10 cellular contexts compared by ENCODE assay signal in the genomic region with DNA sequence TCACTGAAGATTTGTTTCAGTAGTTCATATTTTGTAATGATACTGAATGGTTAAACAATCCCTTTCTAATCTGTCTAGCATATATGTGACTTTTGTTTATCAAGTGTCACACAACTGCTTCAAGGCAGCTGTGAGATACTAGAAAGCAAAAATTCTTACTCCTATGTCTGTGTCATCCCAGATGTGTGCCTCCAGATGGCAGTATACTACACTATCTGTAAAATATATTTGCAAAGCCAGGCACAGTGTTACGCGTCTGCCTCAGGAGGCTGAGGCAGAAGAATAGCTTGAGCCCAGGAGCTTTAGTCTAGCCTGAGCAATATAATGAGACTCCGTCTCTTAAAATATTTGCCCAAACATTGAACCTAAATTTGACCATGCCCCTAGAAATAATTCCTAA. TPM values are rescaled to one million over a fixed set of nuclear protein-coding genes. Genes with fewer than 3 reads are reported as not detected.
A peak's percentile ranks its signal among the peaks of the same experiment; 100 is the strongest.
DNase-seq lines count a peak whose midpoint lies in the region; ATAC-seq, FAIRE-seq and TF ChIP-seq lines count a peak whose summit lies in the region.
"Had no signal": no experiment of that assay in that cellular context is flagged by ENCODE, and none has a peak within 500 bp of the region (broad histone marks: within the 10 kb centered on the region; RNA-seq: fewer than 3 reads in every experiment).

No MANE protein-coding gene starts in this region.

- H3K9me2 ChIP-seq in OCI-LY1 (ENCODE audit: low read depth, low read length), result no peaks in the 10 kb centered on the region

- no peak for FAIRE-seq in GM12878 (lab: Jason Lieb, UNC)
- FAIRE-seq in kidney (lab: Jason Lieb, UNC), result peak; percentile 91
- FAIRE-seq: G401.6 had no signal

- TF ChIP-seq POLR2A in GM12878 (IDR thresholded peaks at IDR 0.05; ENCODE audit: low read depth, low read length) (no peak), upper lobe of left lung (IDR thresholded peaks at IDR 0.05) (no peak)

- POLR2A ChIA-PET in GM12878 (lab: Charles Lee), result no interaction called here

- CTCF ChIA-PET in GM12878 (lab: Yijun Ruan, JAX), result interaction anchor here (1.0 to 6.3 kb wide), 7 partner anchors 8 to 128 kb away, joined by 3 to 30 read pairs (median 5); no protein-coding TSS in a partner anchor

- H2AFZ ChIP-seq in H9 (ENCODE audit: low read length) (no peak overlapping the region), OCI-LY1 (ENCODE audit: low read length) (no peak overlapping the region), GM12878 (ENCODE audit: control insufficient read depth, low read depth, low read length) (no peak overlapping the region)

- ATAC-seq in GM12878 (peak; percentile 74), upper lobe of left lung (ENCODE audit: low FRiP score in 2 of 2) (peak; percentile 54 to 57)

- peaks cover 2% of the 10 kb centered on the region; the same call in 1 of the 2 replicates for H3K27me3 Mint-ChIP-seq in H9 (ENCODE audit: low read depth)
- H3K27me3 Mint-ChIP-seq: activated naive CD4-positive, alpha-beta T cell treated with anti-CD3 and anti-CD28 coated beads, Interleukin-2, amount 50 U/mL, for 24 hours had no signal

- H3K27ac ChIP-seq in H9 (ENCODE audit: insufficient read length, low read depth, low read length) (no peak overlapping the region), OCI-LY1 (ENCODE audit: low read depth, low read length, poor library complexity, severe bottlenecking) (no peak overlapping the region), GM12878 (ENCODE audit: control insufficient read depth, insufficient read depth) (no peak overlapping the region), kidney (ENCODE audit: low read depth in 2 of 2, low read length in 2 of 2) (no peak overlapping the region), upper lobe of left lung (no peak overlapping the region)

- no peak overlapping the region for H2BK120ac ChIP-seq in H9 (ENCODE audit: low read depth, low read length, poor library complexity, severe bottlenecking)

- H3K4me1 ChIP-seq in H9 (ENCODE audit: insufficient read depth, low read length), result no peaks in the 10 kb centered on the region
- H3K4me1 ChIP-seq in OCI-LY1 (ENCODE audit: insufficient read depth, low read length, severe bottlenecking), result no peaks in the 10 kb centered on the region
- H3K4me1 ChIP-seq in GM12878 (ENCODE audit: control insufficient read depth, insufficient read depth, low read length), result no peaks in the 10 kb centered on the region
- H3K4me1 ChIP-seq in kidney (ENCODE audit: control insufficient read depth in 1 of 2, insufficient read depth in 1 of 2, low read depth in 1 of 2, low read length in 2 of 2), result no peaks in the 10 kb centered on the region
- peaks cover 0 to 8% (median 0%) of the 10 kb centered on the region in 4 donors for H3K4me1 ChIP-seq in upper lobe of left lung

- H3K79me2 ChIP-seq in H9 (ENCODE audit: insufficient read depth, low read length) (no peaks in the 10 kb centered on the region; the same call in 1 of the 2 replicates), OCI-LY1 (ENCODE audit: insufficient read depth, low read length) (no peaks in the 10 kb centered on the region), GM12878 (ENCODE audit: control insufficient read depth, insufficient read depth, low read length) (no peaks in the 10 kb centered on the region)

- H4K8ac ChIP-seq in H9 (replicated peaks; ENCODE audit: insufficient read length, low read depth, low read length), result no peak overlapping the region

- H4K91ac ChIP-seq in H9 (ENCODE audit: insufficient read length, low read depth, low read length), result no peak overlapping the region

- no peaks in the 10 kb centered on the region for H3K79me1 ChIP-seq in H9 (ENCODE audit: insufficient read depth, low read depth, low read length, poor library complexity, severe bottlenecking)

- WGBS in H9 (ENCODE audit: extremely low coverage, insufficient read length, low lambda C conversion rate), result no CpG with 5 or more reads among the region's 3 CpGs
- 18% methylated on average over 3 of the region's 3 CpGs for WGBS in GM12878 (ENCODE audit: insufficient coverage, insufficient replicate concordance, low lambda C conversion rate, missing lambda C conversion rate)
- WGBS in upper lobe of left lung, 2 donors, result 7 to 17% methylated on average over 3 of the region's 3 CpGs

- H3K23ac ChIP-seq in H9 (ENCODE audit: insufficient read length, low read depth, low read length), result no peak overlapping the region

- no peak overlapping the region for H3K56ac ChIP-seq in H9 (ENCODE audit: insufficient read length, low read depth, low read length)

- H3K4ac ChIP-seq in H9 (ENCODE audit: low read depth, low read length), result no peak overlapping the region

- no peak overlapping the region for H2BK5ac ChIP-seq in H9 (ENCODE audit: insufficient read length, low read length)

- RAD21 ChIA-PET in GM12878 (lab: Charles Lee; ENCODE audit: unreplicated experiment), result interaction anchor here (1.0 to 1.8 kb wide), 4 partner anchors 40 to 124 kb away, joined by 3 to 10 read pairs (median 4); no protein-coding TSS in a partner anchor

- no peaks in the 10 kb centered on the region for H3K23me2 ChIP-seq in H9 (ENCODE audit: insufficient read length, low read depth, low read length, poor library complexity, severe bottlenecking)

- H3K18ac ChIP-seq in H9 (ENCODE audit: insufficient read length, low read depth, low read length), result no peak overlapping the region

- no peak overlapping the region; a peak in 1 of 5 replicates for H3K4me3 Mint-ChIP-seq in H9
- H3K4me3 Mint-ChIP-seq: activated naive CD4-positive, alpha-beta T cell treated with anti-CD3 and anti-CD28 coated beads, Interleukin-2, amount 50 U/mL, for 24 hours had no signal

- SMC1A ChIA-PET in GM12878 (lab: Charles Lee; ENCODE audit: uncharacterized antibody, unreplicated experiment), result interaction anchor here (0.6 to 2.8 kb wide), 2 partner anchors 85 to 123 kb away, joined by 3 to 10 read pairs; no protein-coding TSS in a partner anchor

- no peaks in the 10 kb centered on the region for H3K36me3 ChIP-seq in OCI-LY1 (ENCODE audit: insufficient read depth, low read length)
- no peaks in the 10 kb centered on the region for H3K36me3 ChIP-seq in GM12878 (ENCODE audit: control insufficient read depth in 2 of 2, insufficient read depth in 2 of 2, low read length in 1 of 2)
- no peaks in the 10 kb centered on the region for H3K36me3 ChIP-seq in kidney (ENCODE audit: control insufficient read depth in 1 of 2, insufficient read depth in 2 of 2, low read length in 2 of 2)
- no peaks in the 10 kb centered on the region for H3K36me3 ChIP-seq in upper lobe of left lung

- H3K9me3 Mint-ChIP-seq in H9, result peaks cover 45 to 53% of the 10 kb centered on the region in 2 experiments
- H3K9me3 Mint-ChIP-seq: activated naive CD4-positive, alpha-beta T cell treated with anti-CD3 and anti-CD28 coated beads, Interleukin-2, amount 50 U/mL, for 24 hours had no signal

- DNase-seq in NCI-H2171 treated with DMSO at 0.1 percent for 48 hours (lab: John Stamatoyannopoulos, UW), result peak; percentile 26
- no peak for DNase-seq in NCI-H2171 (lab: John Stamatoyannopoulos, UW)
- DNase-seq in H9, result peak; percentile 30
- DNase-seq in GM12878 (ENCODE audit: low read depth, low spot score), result no peak
- DNase-seq in kidney, result no peak
- DNase-seq in upper lobe of left lung, result no peak
- DNase-seq in NCI-H2196 (lab: John Stamatoyannopoulos, UW; ENCODE audit: unreplicated experiment), result no peak

- H2AK5ac ChIP-seq in H9 (ENCODE audit: insufficient read length, low read length), result no peak overlapping the region

- H3K27me3 ChIP-seq in H9 (ENCODE audit: insufficient read depth, low read length) (no peaks in the 10 kb centered on the region), OCI-LY1 (ENCODE audit: insufficient read depth, low read length) (no peaks in the 10 kb centered on the region), GM12878 (replicated peaks in 1 of 2; ENCODE audit: control insufficient read depth in 2 of 2, insufficient read depth in 2 of 2, low read length in 1 of 2) (no peaks in the 10 kb centered on the region), upper lobe of left lung (no peaks in the 10 kb centered on the region)

- peaks cover 0 to 3% (median 2%) of the 10 kb centered on the region in 3 experiments; a peak in 3 of 7 replicates for H3K36me3 Mint-ChIP-seq in H9 (ENCODE audit: insufficient read depth in 1 of 3, low read depth in 3 of 3)
- H3K36me3 Mint-ChIP-seq: activated naive CD4-positive, alpha-beta T cell treated with anti-CD3 and anti-CD28 coated beads, Interleukin-2, amount 50 U/mL, for 24 hours had no signal

- TF ChIP-seq CTCF in H9 (conservative IDR thresholded peaks at IDR 0.05), result peak; percentile 64
- peak; percentile 43; the same call in 1 of the 2 replicates for TF ChIP-seq CTCF in OCI-LY1 (IDR thresholded peaks at IDR 0.05; ENCODE audit: low read length)
- TF ChIP-seq CTCF in GM12878 (IDR thresholded peaks at IDR 0.05 in 2 of 3, conservative IDR thresholded peaks at IDR 0.05 in 1 of 3; ENCODE audit: control insufficient read depth in 2 of 3, extremely low read depth in 1 of 3, insufficient read depth in 1 of 3, low read depth in 3 of 3, low read length in 3 of 3), result peak; percentile 32 to 50 (median 46); a peak in 4 of 6 replicates
- peak; percentile 41 for TF ChIP-seq CTCF in kidney (IDR thresholded peaks at IDR 0.05; ENCODE audit: borderline replicate concordance, extremely low read depth, insufficient read depth)
- TF ChIP-seq CTCF in upper lobe of left lung (IDR thresholded peaks at IDR 0.05), result peak in 3 of 6 experiments; percentile 31 to 40 (median 35)

- no peak for TF ChIP-seq EP300 in GM12878 (IDR thresholded peaks at IDR 0.05; ENCODE audit: borderline replicate concordance in 1 of 2, control insufficient read depth in 1 of 2, low read depth in 2 of 2, low read length in 2 of 2)
- TF ChIP-seq EP300 in upper lobe of left lung (IDR thresholded peaks at IDR 0.05), result no peak

- no peak overlapping the region for H2BK20ac ChIP-seq in H9 (ENCODE audit: low read depth, low read length, poor library complexity, severe bottlenecking)

- peaks cover 11 to 19% of the 10 kb centered on the region in 2 experiments for H3K4me1 Mint-ChIP-seq in H9

- TF ChIP-seq RAD21 in GM12878 (IDR thresholded peaks at IDR 0.05; ENCODE audit: insufficient read depth, low read depth, low read length), result peak; percentile 57

- H3K27ac Mint-ChIP-seq in H9, result no peak overlapping the region
- H3K27ac Mint-ChIP-seq: activated naive CD4-positive, alpha-beta T cell treated with anti-CD3 and anti-CD28 coated beads, Interleukin-2, amount 50 U/mL, for 24 hours had no signal

- intact Hi-C loops in GM12878 (cut with micrococcal nuclease; ENCODE audit: unreplicated experiment), result loop anchor here (5.0 kb wide), 2 partner anchors 86 to 121 kb away; no protein-coding TSS in a partner anchor
- intact Hi-C loops in kidney (cut with DNase I), result no loop called here

- H3K4me2 ChIP-seq in H9 (ENCODE audit: insufficient read depth, insufficient read length, low read length) (no peak overlapping the region), OCI-LY1 (ENCODE audit: low read length) (no peak overlapping the region), GM12878 (ENCODE audit: control insufficient read depth, insufficient read depth) (no peak overlapping the region)

- H3T11ph ChIP-seq in H9 (ENCODE audit: low read length), result no peak overlapping the region

- no peaks in the 10 kb centered on the region for H3F3A ChIP-seq in OCI-LY1 (ENCODE audit: insufficient read depth, low read length)

- H3K4me3 ChIP-seq in OCI-LY1 (ENCODE audit: low read depth, low read length, poor library complexity, severe bottlenecking), result no peak overlapping the region
- H3K4me3 ChIP-seq in GM12878, result no peak overlapping the region
- H3K4me3 ChIP-seq in kidney (ENCODE audit: low read length in 2 of 2), result no peak overlapping the region
- no peak overlapping the region for H3K4me3 ChIP-seq in upper lobe of left lung

- peaks cover 23% of the 10 kb centered on the region for H3K9me3 ChIP-seq in H9 (ENCODE audit: control insufficient read depth, low read depth, low read length)
- no peaks in the 10 kb centered on the region for H3K9me3 ChIP-seq in OCI-LY1 (ENCODE audit: low read length)
- H3K9me3 ChIP-seq in GM12878 (replicated peaks; ENCODE audit: control insufficient read depth, insufficient read depth, low read length), result no peaks in the 10 kb centered on the region; the same call in 2 of the 3 replicates
- no peaks in the 10 kb centered on the region for H3K9me3 ChIP-seq in kidney (ENCODE audit: control insufficient read depth in 1 of 2, low read length in 2 of 2)
- no peaks in the 10 kb centered on the region for H3K9me3 ChIP-seq in upper lobe of left lung

- no peak overlapping the region for H3K14ac ChIP-seq in H9 (ENCODE audit: insufficient read depth, low read length)

- no peak overlapping the region for H2BK15ac ChIP-seq in H9 (ENCODE audit: low read depth, low read length)

- no peaks in the 10 kb centered on the region for H4K20me1 ChIP-seq in H9 (ENCODE audit: control insufficient read depth, insufficient read depth, insufficient read length)
- H4K20me1 ChIP-seq in OCI-LY1 (ENCODE audit: insufficient read depth, low read length), result no peaks in the 10 kb centered on the region
- H4K20me1 ChIP-seq in GM12878 (ENCODE audit: control insufficient read depth, insufficient read depth), result no peaks in the 10 kb centered on the region

- no TSS peak for BruUV-seq in GM12878 (replicated peaks; lab: Mats Ljungman, UMichigan)

- H4K5ac ChIP-seq in H9 (ENCODE audit: insufficient read length, low read depth, low read length), result no peak overlapping the region

- H3K9ac ChIP-seq in H9 (ENCODE audit: extremely low read depth, insufficient read length, low read length), result no peak overlapping the region
- H3K9ac ChIP-seq in OCI-LY1 (ENCODE audit: low read length), result no peak overlapping the region
- no peak overlapping the region for H3K9ac ChIP-seq in GM12878 (ENCODE audit: control insufficient read depth, insufficient read depth, low read length)
- no peak overlapping the region for H3K9ac ChIP-seq in kidney (ENCODE audit: low read length in 2 of 2)

- no peak overlapping the region for H2BK12ac ChIP-seq in H9 (ENCODE audit: insufficient read length, low read depth, low read length)

- in situ Hi-C loops in GM12878 (cut with MboI), result no loop called here

RNA-seq across cellular contexts. Expression of a gene that starts 4.0 kb away (rescaled TPM):
- total RNA-seq in H9 (2021), result 11.9 and 12.2 TPM in 2 replicates
- not detected in 2 replicates for total RNA-seq in GM12878 (2013; cell fraction: nucleolus; rRNA removed)
- total RNA-seq in GM12878 (2014; rRNA removed), result not detected in 2 replicates
- total RNA-seq in GM12878 (2014; rRNA removed; fragmentation: Illumina TruSeq; extraction: Trizol), result not detected in 2 replicates
- not detected in 2 replicates for total RNA-seq in GM12878 (2021)
- polyA plus RNA-seq in GM12878 (2011; ENCODE audit: low read depth), result not detected
- 0.03 and 0.04 TPM in 2 replicates for polyA plus RNA-seq in GM12878 (2011; rRNA removed)
- 0.03 and 0.04 TPM in 2 replicates for polyA plus RNA-seq in GM12878 (2011; cell fraction: cytosol; rRNA removed)
- not detected in 2 replicates for polyA plus RNA-seq in GM12878 (2011; cell fraction: nucleus; rRNA removed)
- polyA plus RNA-seq in GM12878 (2012), result not detected in 2 replicates
- not detected in 2 replicates for polyA plus RNA-seq in GM12878 (2014; fragmentation: Illumina TruSeq; extraction: Trizol)
- polyA plus RNA-seq in GM12878 (2014; fragmentation: Nextera tagmentation; extraction: Ambion mirVana), result not detected
- polyA plus RNA-seq in GM12878 (2014; rRNA removed), result not detected in 2 replicates
- not detected for polyA plus RNA-seq in GM12878 (2016; fragmentation: Nextera tagmentation; extraction: Ambion mirVana)
- polyA minus RNA-seq in GM12878 (2011; rRNA and poly(A)+ RNA removed), result not detected in 2 replicates
- polyA minus RNA-seq in GM12878 (2011; cell fraction: cytosol; rRNA and poly(A)+ RNA removed), result not detected in 2 replicates
- not detected in 2 replicates for polyA minus RNA-seq in GM12878 (2011; cell fraction: nucleus; rRNA and poly(A)+ RNA removed)
- total RNA-seq in kidney, result 5.2 TPM
- 7.0 TPM for polyA plus RNA-seq in kidney (ENCODE audit: insufficient read depth, low read depth, low replicate concordance)
- under 1 TPM in 3 of 6 donors, not detected in 3; 0.34 to 0.55 (median 0.46) TPM for total RNA-seq in upper lobe of left lung

Comparison
In these comparisons a context has a peak if more than half of its experiments do, and no peak if none do; other contexts are left out.
1. DNase-seq: peak in NCI-H2171 treated with DMSO at 0.1 percent for 48 hours (single experiment) and H9 (single experiment); none in NCI-H2171 (single experiment), GM12878 (single experiment), kidney (single experiment), upper lobe of left lung (0 of 2) and NCI-H2196 (single experiment).